ENCODE assay signal across 22 cellular contexts in the genomic region with DNA sequence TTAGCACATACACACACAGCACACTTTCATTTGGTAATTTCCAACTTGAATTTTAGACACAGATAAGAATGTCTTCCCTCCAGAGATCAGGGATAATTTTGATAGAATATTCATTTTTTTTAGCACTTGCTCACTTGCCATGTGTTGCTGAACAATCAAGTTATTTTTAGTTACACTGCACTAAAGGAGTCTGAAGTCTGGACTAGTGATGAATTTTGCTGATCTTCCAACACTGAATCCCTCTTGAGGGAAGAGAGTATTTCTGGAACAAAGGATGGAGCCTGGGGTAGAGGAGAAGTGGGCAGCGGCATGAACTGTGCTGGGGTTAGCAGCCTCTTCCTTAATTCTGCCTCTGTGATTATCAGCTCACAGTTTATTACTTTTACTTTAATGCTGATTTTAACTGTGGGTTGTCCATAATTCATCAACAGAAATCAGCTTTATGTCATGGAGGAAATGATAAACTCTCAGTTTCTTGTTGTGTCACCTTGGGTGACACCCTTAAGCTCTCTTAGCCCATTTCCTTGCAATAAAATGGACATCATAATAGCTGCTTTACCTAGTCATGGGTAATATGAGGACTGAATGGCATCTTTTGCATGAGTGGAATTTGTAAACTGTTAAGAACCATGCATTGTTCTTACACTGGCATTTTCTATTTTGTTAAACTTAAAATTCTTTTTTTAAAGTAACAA. TPM values are rescaled to one million over a fixed set of nuclear protein-coding genes. Genes with fewer than 3 reads are reported as not detected.
DNase-seq lines count a peak whose midpoint lies in the region; ATAC-seq and TF ChIP-seq lines count a peak whose summit lies in the region.
"Had no signal": no experiment of that assay in that cellular context is flagged by ENCODE, and none has a peak within 500 bp of the region (broad histone marks: within the 10 kb centered on the region; RNA-seq: fewer than 3 reads in every experiment).

No MANE protein-coding gene starts in this region.

- peaks cover 6% of the 10 kb centered on the region for H3K4me1 Mint-ChIP-seq in activated naive CD8-positive, alpha-beta T cell treated with anti-CD3 and anti-CD28 coated beads for 36 hours
- H3K4me1 Mint-ChIP-seq: B cell had no signal

- no peak overlapping the region for H3K4me3 Mint-ChIP-seq in activated naive CD8-positive, alpha-beta T cell treated with anti-CD3 and anti-CD28 coated beads for 36 hours
- H3K4me3 Mint-ChIP-seq: activated CD4-positive, alpha-beta T cell treated with anti-CD3 and anti-CD28 coated beads, Interleukin-2, amount 10 ng/mL, durations not matched to agents 7 days and 5 days; B cell; stimulated activated naive B cell treated with anti-CD40 and anti-IgM and Interleukin-4, amounts not matched to agents 10 μg/mL and 1 μg/mL and 100 μg/mL, for 72 hours; T-cell had no signal

- intact Hi-C loops in mucosa of descending colon (cut with DNase I, micrococcal nuclease) (no loop called here), ascending aorta (cut with DNase I) (no loop called here)

- no peaks in the 10 kb centered on the region for H3K9me3 Mint-ChIP-seq in activated naive CD8-positive, alpha-beta T cell treated with anti-CD3 and anti-CD28 coated beads for 36 hours
- H3K9me3 Mint-ChIP-seq: activated CD4-positive, alpha-beta T cell treated with anti-CD3 and anti-CD28 coated beads, Interleukin-2, amount 10 ng/mL, durations not matched to agents 7 days and 5 days; stimulated activated naive B cell treated with anti-CD40 and anti-IgM and Interleukin-4, amounts not matched to agents 10 μg/mL and 1 μg/mL and 100 μg/mL, for 72 hours; T-cell had no signal

- no peak for TF ChIP-seq CTCF in AG10803 (conservative IDR thresholded peaks at IDR 0.05; ENCODE audit: low read length)
- no peak for TF ChIP-seq CTCF in mucosa of descending colon (IDR thresholded peaks at IDR 0.05)
- no peak for TF ChIP-seq CTCF in ascending aorta (IDR thresholded peaks at IDR 0.05)

- H3K27me3 ChIP-seq in ascending aorta: no peaks in the 10 kb centered on the region
- H3K27me3 ChIP-seq: esophagus squamous epithelium, right atrium auricular region, tibial nerve had no signal

- no peak overlapping the region for H3K27ac ChIP-seq in ascending aorta
- H3K27ac ChIP-seq: esophagus squamous epithelium, right atrium auricular region, RWPE1, tibial nerve had no signal

- no peaks in the 10 kb centered on the region for H3K27me3 Mint-ChIP-seq in activated naive CD8-positive, alpha-beta T cell treated with anti-CD3 and anti-CD28 coated beads for 36 hours
- H3K27me3 Mint-ChIP-seq: activated CD4-positive, alpha-beta T cell treated with anti-CD3 and anti-CD28 coated beads, Interleukin-2, amount 10 ng/mL, durations not matched to agents 7 days and 5 days; B cell; stimulated activated naive B cell treated with anti-CD40 and anti-IgM and Interleukin-4, amounts not matched to agents 10 μg/mL and 1 μg/mL and 100 μg/mL, for 72 hours; T-cell had no signal

- no peaks in the 10 kb centered on the region for H3K9me3 ChIP-seq in mucosa of descending colon
- no peaks in the 10 kb centered on the region for H3K9me3 ChIP-seq in ascending aorta
- H3K9me3 ChIP-seq: esophagus squamous epithelium, right atrium auricular region, tibial nerve had no signal

- peak overlapping the region; percentile 81 for H3K27ac Mint-ChIP-seq in activated naive CD8-positive, alpha-beta T cell treated with anti-CD3 and anti-CD28 coated beads for 36 hours
- H3K27ac Mint-ChIP-seq: activated CD4-positive, alpha-beta T cell treated with anti-CD3 and anti-CD28 coated beads, Interleukin-2, amount 10 ng/mL, durations not matched to agents 7 days and 5 days; B cell; T-cell had no signal

- peaks cover 49% of the 10 kb centered on the region for H3K4me1 ChIP-seq in mucosa of descending colon (ENCODE audit: low read depth)
- peaks cover 0 to 7% of the 10 kb centered on the region in 2 donors for H3K4me1 ChIP-seq in ascending aorta
- H3K4me1 ChIP-seq: right atrium auricular region had no signal

- DNase-seq in AG10803 (ENCODE audit: low read depth) (peak; percentile 18), Ammon's horn (ENCODE audit: low spot score) (peak; percentile 13), mucosa of descending colon (no peak), ascending aorta (ENCODE audit: low spot score in 2 of 2) (no peak), DMS53 treated with DMSO at 0.1 percent for 48 hours (lab: John Stamatoyannopoulos, UW; ENCODE audit: unreplicated experiment) (no peak), NCI-H2107 treated with DMSO at 0.1 percent for 48 hours (lab: John Stamatoyannopoulos, UW; ENCODE audit: unreplicated experiment) (no peak)
- DNase-seq in activated naive CD8-positive, alpha-beta T cell treated with anti-CD3 and anti-CD28 coated beads for 36 hours: no peak
- DNase-seq: activated CD4-positive, alpha-beta T cell treated with anti-CD3 and anti-CD28 coated beads, Interleukin-2, amount 10 ng/mL, durations not matched to agents 7 days and 5 days; amygdala; effector memory CD4-positive, alpha-beta T cell; esophagus squamous epithelium; GOT3; NCI-H1105 treated with DMSO at 0.1 percent for 48 hours; NCI-H2081 treated with DMSO at 0.1 percent for 48 hours; NCI-H524; stimulated activated naive B cell treated with anti-CD40 and anti-IgM and Interleukin-4, amounts not matched to agents 10 μg/mL and 1 μg/mL and 100 μg/mL, for 72 hours; T-cell had no signal

- ATAC-seq in mucosa of descending colon: peak; percentile 35
- ATAC-seq: left lobe of liver; stimulated activated naive B cell treated with anti-CD40 and anti-IgM and Interleukin-4, amounts not matched to agents 10 μg/mL and 1 μg/mL and 100 μg/mL, for 72 hours; T-cell had no signal

- peaks cover 20% of the 10 kb centered on the region for H3K36me3 Mint-ChIP-seq in activated naive CD8-positive, alpha-beta T cell treated with anti-CD3 and anti-CD28 coated beads for 36 hours

- no peaks in the 10 kb centered on the region for H3K36me3 ChIP-seq in mucosa of descending colon (ENCODE audit: low read depth)
- H3K36me3 ChIP-seq in ascending aorta: peaks cover 18 to 35% of the 10 kb centered on the region in 2 donors
- H3K36me3 ChIP-seq: right atrium auricular region had no signal

- H3K4me3 ChIP-seq in AG10803 (ENCODE audit: low read length) (no peak overlapping the region), mucosa of descending colon (no peak overlapping the region), ascending aorta (no peak overlapping the region)
- H3K4me3 ChIP-seq: esophagus squamous epithelium, right atrium auricular region, tibial nerve had no signal

RNA-seq across cellular contexts. Expression of a gene that starts 32.1 kb away (rescaled TPM):
- total RNA-seq in activated naive CD8-positive, alpha-beta T cell treated with anti-CD3 and anti-CD28 coated beads for 36 hours: 10 to 100 TPM; 17.3 to 19.5 TPM
- total RNA-seq in mucosa of descending colon: 10 to 100 TPM; 50.5 to 67.2 (median 55.5) TPM
- total RNA-seq in ascending aorta: 6.2 TPM

RNA-seq across cellular contexts. Expression of a gene that starts 40.6 kb away (rescaled TPM):
- 10 to 100 TPM; 36.1 to 37.3 TPM for total RNA-seq in activated naive CD8-positive, alpha-beta T cell treated with anti-CD3 and anti-CD28 coated beads for 36 hours
- total RNA-seq in mucosa of descending colon (10 to 100 TPM; 81.4 to 86.8 (median 86.7) TPM), ascending aorta (45.8 TPM)

Comparison
In these comparisons a context has a peak if more than half of its experiments do, and no peak if none do; other contexts are left out.
1. DNase-seq: peak in AG10803 (single experiment) and Ammon's horn (single experiment); none in activated naive CD8-positive, alpha-beta T cell treated with anti-CD3 and anti-CD28 coated beads for 36 hours (single experiment), mucosa of descending colon (0 of 3), ascending aorta (0 of 2), DMS53 treated with DMSO at 0.1 percent for 48 hours (single experiment) and NCI-H2107 treated with DMSO at 0.1 percent for 48 hours (single experiment).